ENCODE assay signal across 1 cellular context in the genomic region with DNA sequence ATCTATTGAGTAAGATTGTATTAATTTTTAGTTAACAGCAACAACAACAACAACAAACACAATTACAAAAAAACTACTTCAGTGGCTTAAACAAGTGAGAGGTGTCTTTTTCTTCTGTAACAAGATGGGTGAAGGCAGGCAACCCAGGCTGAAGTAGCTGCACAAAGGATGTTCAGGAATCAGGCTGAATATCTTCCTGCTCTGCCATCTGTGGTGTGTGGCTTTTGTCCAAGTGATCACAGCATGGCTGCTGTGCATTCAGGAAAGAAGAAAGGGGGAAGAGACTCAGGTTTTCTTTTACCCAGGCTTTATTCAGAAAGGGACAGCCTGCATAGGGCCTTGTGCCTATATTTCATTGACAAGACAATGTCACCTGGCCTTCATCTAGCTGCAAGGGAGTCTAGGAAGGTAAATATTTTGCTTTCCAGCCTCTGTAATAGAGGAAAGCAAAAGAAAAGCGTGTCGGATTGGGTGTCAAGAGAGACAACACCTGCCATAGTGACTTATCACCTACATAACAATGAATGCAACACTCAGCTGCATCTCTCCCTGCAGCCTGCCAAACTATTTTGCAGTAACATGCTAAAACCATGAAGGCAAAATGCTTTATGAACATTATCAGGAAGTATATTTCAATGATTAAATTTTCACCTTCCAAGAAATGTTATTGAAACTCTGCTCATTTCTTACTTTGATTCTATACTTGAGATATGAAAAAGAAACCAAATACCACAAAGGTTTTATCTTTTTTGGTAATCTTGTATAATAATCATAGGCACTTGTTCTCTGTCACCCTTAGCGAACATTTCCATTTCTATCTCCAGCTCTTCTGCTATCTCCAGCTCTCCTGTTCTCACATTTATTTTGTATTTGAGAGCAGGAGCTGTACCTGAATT.
TF ChIP-seq lines count a peak whose summit lies in the region.

No MANE protein-coding gene starts in this region.

TF ChIP-seq in K562, 482 proteins besides CTCF, POLR2A, EP300 and RAD21:
- TF ChIP-seq CBX3 (IDR thresholded peaks at IDR 0.05; ENCODE audit: borderline replicate concordance in 1 of 2, low read length in 2 of 2) (peak in 1 of 2 experiments; percentile 98; a peak in 2 of 3 replicates), ZNF785 (CRISPR knock-in tag; IDR thresholded peaks at IDR 0.05) (no peak), CBX5 (IDR thresholded peaks at IDR 0.05; ENCODE audit: borderline replicate concordance, low read depth) (0 out of 2 replicates have a peak, but pooled peaks have one; percentile 44), TRIM28 (IDR thresholded peaks at IDR 0.05) (peak; percentile 90), TRIM24 (IDR thresholded peaks at IDR 0.05) (peak; percentile 21 to 66; a peak in 2 of 4 replicates), ZNF280A (IDR thresholded peaks at IDR 0.05; ENCODE audit: low read depth, partially characterized antibody) (peak; percentile 37), EWSR1 (IDR thresholded peaks at IDR 0.05; ENCODE audit: borderline replicate concordance, low read depth, partially characterized antibody) (no peak), CBX1 (IDR thresholded peaks at IDR 0.05; ENCODE audit: low read depth) (0 out of 2 replicates have a peak, but pooled peaks have one; percentile 38), TCF15 (CRISPR knock-in tag; IDR thresholded peaks at IDR 0.05) (no peak)
- TF ChIP-seq, protein P1, sequence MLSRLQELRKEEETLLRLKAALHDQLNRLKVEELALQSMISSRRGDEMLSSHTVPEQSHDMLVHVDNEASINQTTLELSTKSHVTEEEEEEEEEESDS (CRISPR knock-in tag; IDR thresholded peaks at IDR 0.05) = no peak
- TF ChIP-seq, protein P2, sequence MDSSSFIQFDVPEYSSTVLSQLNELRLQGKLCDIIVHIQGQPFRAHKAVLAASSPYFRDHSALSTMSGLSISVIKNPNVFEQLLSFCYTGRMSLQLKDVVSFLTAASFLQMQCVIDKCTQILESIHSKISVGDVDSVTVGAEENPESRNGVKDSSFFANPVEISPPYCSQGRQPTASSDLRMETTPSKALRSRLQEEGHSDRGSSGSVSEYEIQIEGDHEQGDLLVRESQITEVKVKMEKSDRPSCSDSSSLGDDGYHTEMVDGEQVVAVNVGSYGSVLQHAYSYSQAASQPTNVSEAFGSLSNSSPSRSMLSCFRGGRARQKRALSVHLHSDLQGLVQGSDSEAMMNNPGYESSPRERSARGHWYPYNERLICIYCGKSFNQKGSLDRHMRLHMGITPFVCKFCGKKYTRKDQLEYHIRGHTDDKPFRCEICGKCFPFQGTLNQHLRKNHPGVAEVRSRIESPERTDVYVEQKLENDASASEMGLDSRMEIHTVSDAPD (CRISPR knock-in tag; IDR thresholded peaks at IDR 0.05) = no peak
- TF ChIP-seq, protein P3, sequence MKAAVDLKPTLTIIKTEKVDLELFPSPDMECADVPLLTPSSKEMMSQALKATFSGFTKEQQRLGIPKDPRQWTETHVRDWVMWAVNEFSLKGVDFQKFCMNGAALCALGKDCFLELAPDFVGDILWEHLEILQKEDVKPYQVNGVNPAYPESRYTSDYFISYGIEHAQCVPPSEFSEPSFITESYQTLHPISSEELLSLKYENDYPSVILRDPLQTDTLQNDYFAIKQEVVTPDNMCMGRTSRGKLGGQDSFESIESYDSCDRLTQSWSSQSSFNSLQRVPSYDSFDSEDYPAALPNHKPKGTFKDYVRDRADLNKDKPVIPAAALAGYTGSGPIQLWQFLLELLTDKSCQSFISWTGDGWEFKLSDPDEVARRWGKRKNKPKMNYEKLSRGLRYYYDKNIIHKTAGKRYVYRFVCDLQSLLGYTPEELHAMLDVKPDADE (conservative IDR thresholded peaks at IDR 0.05; ENCODE audit: control insufficient read depth, low read depth, low read length) = no peak
